ENCODE assay signal across 16 cellular contexts in genomic region chr11:36711104-36711825, GRCh38.
DNase-seq lines count a peak whose midpoint lies in the region; ATAC-seq and TF ChIP-seq lines count a peak whose summit lies in the region.
"Had no signal": no experiment of that assay in that cellular context is flagged by ENCODE, and none has a peak within 500 bp of the region (broad histone marks: within the 10 kb centered on the region; RNA-seq: fewer than 3 reads in every experiment).

No MANE protein-coding gene starts in this region.

- H3K36me3 Mint-ChIP-seq in endothelial cell (ENCODE audit: low read depth, unreplicated experiment) = no peaks in the 10 kb centered on the region

- H3K4me1 Mint-ChIP-seq in endothelial cell (ENCODE audit: unreplicated experiment) = peaks cover 28% of the 10 kb centered on the region
- H3K4me1 Mint-ChIP-seq: activated CD4-positive, alpha-beta memory T cell treated with anti-CD3 and anti-CD28 coated beads, Interleukin-2, amount 10 ng/mL, durations not matched to agents 7 days and 5 days had no signal

- no peak overlapping the region for H3K27ac ChIP-seq in SK-N-SH (ENCODE audit: low read depth in 2 of 2, low read length in 1 of 2)
- H3K27ac ChIP-seq: transverse colon had no signal

- H3F3A ChIP-seq in SK-N-SH (replicated peaks; ENCODE audit: insufficient read depth) = no peaks in the 10 kb centered on the region

- POLR2A ChIA-PET in SK-N-SH (lab: Yijun Ruan, JAX) = no interaction called here

- no peaks in the 10 kb centered on the region for H3K9me2 ChIP-seq in SK-N-SH

- no peak overlapping the region for H3K4me2 ChIP-seq in SK-N-SH

- TF ChIP-seq CTCF in GM12864 (IDR thresholded peaks at IDR 0.05; ENCODE audit: low read depth, low read length, missing control alignments) (peak; percentile 22), SK-N-SH (IDR thresholded peaks at IDR 0.05) (peak; percentile 15; the same call in 1 of the 2 replicates), endothelial cell (IDR thresholded peaks at IDR 0.05; ENCODE audit: unreplicated experiment) (no peak)

- CTCF ChIA-PET in SK-N-SH (lab: Yijun Ruan, JAX) = interaction anchor here (0.9 to 9.3 kb wide), 8 partner anchors 9 to 147 kb away, joined by 3 to 84 read pairs (median 6); no protein-coding TSS in a partner anchor

- no peak overlapping the region for H3K27ac Mint-ChIP-seq in endothelial cell (ENCODE audit: unreplicated experiment)
- H3K27ac Mint-ChIP-seq: activated CD4-positive, alpha-beta memory T cell treated with anti-CD3 and anti-CD28 coated beads, Interleukin-2, amount 10 ng/mL, durations not matched to agents 7 days and 5 days had no signal

- peaks cover 1% of the 10 kb centered on the region for H3K27me3 Mint-ChIP-seq in endothelial cell (ENCODE audit: unreplicated experiment)

- no peaks in the 10 kb centered on the region for H3K9me3 Mint-ChIP-seq in endothelial cell (ENCODE audit: unreplicated experiment)
- H3K9me3 Mint-ChIP-seq: activated CD4-positive, alpha-beta memory T cell treated with anti-CD3 and anti-CD28 coated beads, Interleukin-2, amount 10 ng/mL, durations not matched to agents 7 days and 5 days had no signal

- no peak for TF ChIP-seq EP300 in SK-N-SH (IDR thresholded peaks at IDR 0.05; ENCODE audit: borderline replicate concordance in 1 of 2, low read depth in 1 of 2, low read length in 1 of 2)

- H3K9me3 ChIP-seq in SK-N-SH = no peaks in the 10 kb centered on the region
- H3K9me3 ChIP-seq: MG63, transverse colon had no signal

- H3K4me3 Mint-ChIP-seq in endothelial cell (ENCODE audit: unreplicated experiment) = no peak overlapping the region
- H3K4me3 Mint-ChIP-seq: activated CD4-positive, alpha-beta memory T cell treated with anti-CD3 and anti-CD28 coated beads, Interleukin-2, amount 10 ng/mL, durations not matched to agents 7 days and 5 days had no signal

- H4K20me1 ChIP-seq in SK-N-SH (ENCODE audit: insufficient read depth) = no peaks in the 10 kb centered on the region

- no peaks in the 10 kb centered on the region; the same call in 1 of the 2 replicates for H3K27me3 ChIP-seq in SK-N-SH (ENCODE audit: insufficient read depth)
- H3K27me3 ChIP-seq: transverse colon had no signal

- WGBS in SK-N-SH (ENCODE audit: low lambda C conversion rate) = 42% methylated on average over 3 of the region's 3 CpGs

- H3K4me1 ChIP-seq in SK-N-SH (ENCODE audit: control insufficient read depth in 1 of 2, insufficient read depth in 2 of 2, low read depth in 1 of 2, low read length in 1 of 2) = no peaks in the 10 kb centered on the region; a peak in 1 of 4 replicates
- H3K4me1 ChIP-seq: transverse colon had no signal

- no peak overlapping the region for H2AFZ ChIP-seq in SK-N-SH (ENCODE audit: low read depth)

- no peak overlapping the region for H3K9ac ChIP-seq in SK-N-SH

- H3K79me2 ChIP-seq in SK-N-SH (ENCODE audit: insufficient read depth) = no peaks in the 10 kb centered on the region

- no peaks in the 10 kb centered on the region for H3K36me3 ChIP-seq in SK-N-SH (replicated peaks in 1 of 2; ENCODE audit: control insufficient read depth in 1 of 2, insufficient read depth in 2 of 2, low read length in 1 of 2)
- H3K36me3 ChIP-seq: MG63, transverse colon had no signal

- no peak for TF ChIP-seq RAD21 in SK-N-SH (IDR thresholded peaks at IDR 0.05; ENCODE audit: low read length)

- ATAC-seq in HG02642 (IDR thresholded peaks at IDR 0.05; ENCODE audit: poor library complexity, unreplicated experiment) (peak; percentile 64), left lobe of liver (peak; percentile 67)

- no peak overlapping the region for H3K4me3 ChIP-seq in GM12864 (ENCODE audit: low read depth, low read length)
- H3K4me3 ChIP-seq in SK-N-SH (ENCODE audit: low read depth in 2 of 2, low read length in 1 of 2) = no peak overlapping the region
- H3K4me3 ChIP-seq: MG63, transverse colon had no signal

- DNase-seq in GM12864 (ENCODE audit: low read depth) = no peak
- no peak for DNase-seq in SK-N-SH
- no peak for DNase-seq in left lobe of liver (ENCODE audit: low spot score)
- DNase-seq in endothelial cell (ENCODE audit: low spot score) = no peak
- DNase-seq in mucosa of gallbladder (ENCODE audit: low spot score) = no peak
- no peak for DNase-seq in T1000 (lab: John Stamatoyannopoulos, UW)
- DNase-seq in occipital lobe (lab: John Stamatoyannopoulos, UW) = no peak
- DNase-seq: activated CD4-positive, alpha-beta memory T cell treated with anti-CD3 and anti-CD28 coated beads, Interleukin-2, amount 10 ng/mL, durations not matched to agents 7 days and 5 days; activated gamma-delta T cell treated with Interleukin-2 at 50 U/mL for 16 hours; mesenchymal stem cell; MG63; NCI-H345; RPMI8226; stimulated activated CD4-positive, alpha-beta T cell treated with anti-CD3 and anti-CD28 coated beads, Interleukin-12 subunit alpha, Interleukin-12 subunit beta, amount 100 ng/mL, for 4 hours; transverse colon had no signal

TF ChIP-seq in SK-N-SH, 30 proteins besides CTCF, POLR2A, EP300 and RAD21:
- peak; percentile 56; the same call in 1 of the 2 replicates for TF ChIP-seq YY1 (IDR thresholded peaks at IDR 0.05; ENCODE audit: low read depth)
- TF ChIP-seq FOSL2 (IDR thresholded peaks at IDR 0.05; ENCODE audit: borderline replicate concordance, low read depth) = no peak
- TF ChIP-seq EZH2phosphoT487 (IDR thresholded peaks at IDR 0.05; ENCODE audit: borderline replicate concordance, low read depth) = no peak
- TF ChIP-seq MXI1 (IDR thresholded peaks at IDR 0.05; ENCODE audit: low read depth, low read length) = no peak
- no peak for TF ChIP-seq PBX3 (IDR thresholded peaks at IDR 0.05)
- no peak for TF ChIP-seq FOXJ3 (CRISPR knock-in tag; IDR thresholded peaks at IDR 0.05)
